29 cellular contexts compared by ENCODE assay signal in genomic region chr6:150453357-150453756, GRCh38.
"Had no signal": no experiment of that assay in that cellular context is flagged by ENCODE, and none has a peak within 500 bp of the region (broad histone marks: within the 10 kb centered on the region; RNA-seq: fewer than 3 reads in every experiment).

No MANE protein-coding gene starts in this region.

- H3K4me1 Mint-ChIP-seq: activated naive CD8-positive, alpha-beta T cell treated with anti-CD3 and anti-CD28 coated beads for 36 hours; stimulated activated effector memory CD8-positive, alpha-beta T cell treated with anti-CD3 and anti-CD28 coated beads, Interleukin-12 subunit alpha, Interleukin-12 subunit beta, amount 100 ng/mL, for 72 hours had no signal

- H3K36me3 Mint-ChIP-seq: activated CD4-positive, alpha-beta memory T cell treated with anti-CD3 and anti-CD28 coated beads for 36 hours; activated naive CD8-positive, alpha-beta T cell treated with anti-CD3 and anti-CD28 coated beads for 36 hours; brain; mesothelial cell of epicardium; naive B cell; stimulated activated effector memory CD8-positive, alpha-beta T cell treated with anti-CD3 and anti-CD28 coated beads, Interleukin-12 subunit alpha, Interleukin-12 subunit beta, amount 100 ng/mL, for 72 hours had no signal

- H3K4me1 ChIP-seq: adrenal gland had no signal

- H3K9me3 Mint-ChIP-seq: activated CD4-positive, alpha-beta memory T cell treated with anti-CD3 and anti-CD28 coated beads for 36 hours; activated naive CD4-positive, alpha-beta T cell treated with anti-CD3 and anti-CD28 coated beads for 36 hours; activated naive CD8-positive, alpha-beta T cell treated with anti-CD3 and anti-CD28 coated beads for 36 hours; activated T-helper 1 cell treated with anti-CD3 and anti-CD28 coated beads, Interleukin-12 subunit alpha, Interleukin-12 subunit beta, Interleukin-2, Interleukin-4 antibody, amounts not matched to agents 30 ng/mL and 10 ng/mL and 1 ng/mL, durations not matched to agents 14 hours and 24 hours and 36 hours; mesothelial cell of epicardium; neural crest cell; stimulated activated effector memory CD8-positive, alpha-beta T cell treated with anti-CD3 and anti-CD28 coated beads, Interleukin-12 subunit alpha, Interleukin-12 subunit beta, amount 100 ng/mL, for 72 hours; stimulated activated naive CD8-positive, alpha-beta T cell treated with anti-CD3 and anti-CD28 coated beads, Interleukin-15, Interleukin-2, amounts not matched to agents 100 ng/mL and 50 ng/mL, for 24 hours had no signal

- H3K36me3 ChIP-seq: adrenal gland, cardiac muscle cell, thoracic aorta, upper lobe of left lung had no signal

- H3K27ac Mint-ChIP-seq: activated CD4-positive, alpha-beta memory T cell treated with anti-CD3 and anti-CD28 coated beads for 36 hours; activated naive CD4-positive, alpha-beta T cell treated with anti-CD3 and anti-CD28 coated beads for 36 hours; activated naive CD8-positive, alpha-beta T cell treated with anti-CD3 and anti-CD28 coated beads for 36 hours; activated T-helper 1 cell treated with anti-CD3 and anti-CD28 coated beads, Interleukin-12 subunit alpha, Interleukin-12 subunit beta, Interleukin-2, Interleukin-4 antibody, amounts not matched to agents 30 ng/mL and 10 ng/mL and 1 ng/mL, durations not matched to agents 14 hours and 24 hours and 36 hours; naive B cell; stimulated activated effector memory CD8-positive, alpha-beta T cell treated with anti-CD3 and anti-CD28 coated beads, Interleukin-12 subunit alpha, Interleukin-12 subunit beta, amount 100 ng/mL, for 72 hours; stimulated activated naive CD8-positive, alpha-beta T cell treated with anti-CD3 and anti-CD28 coated beads, Interleukin-15, Interleukin-2, amounts not matched to agents 100 ng/mL and 50 ng/mL, for 24 hours had no signal

- H3K4me3 Mint-ChIP-seq: activated CD4-positive, alpha-beta memory T cell treated with anti-CD3 and anti-CD28 coated beads for 36 hours; activated naive CD4-positive, alpha-beta T cell treated with anti-CD3 and anti-CD28 coated beads for 36 hours; activated naive CD8-positive, alpha-beta T cell treated with anti-CD3 and anti-CD28 coated beads for 36 hours; activated T-helper 1 cell treated with anti-CD3 and anti-CD28 coated beads, Interleukin-12 subunit alpha, Interleukin-12 subunit beta, Interleukin-2, Interleukin-4 antibody, amounts not matched to agents 30 ng/mL and 10 ng/mL and 1 ng/mL, durations not matched to agents 14 hours and 24 hours and 36 hours; mesothelial cell of epicardium; naive B cell; neural crest cell; stimulated activated effector memory CD8-positive, alpha-beta T cell treated with anti-CD3 and anti-CD28 coated beads, Interleukin-12 subunit alpha, Interleukin-12 subunit beta, amount 100 ng/mL, for 72 hours; stimulated activated naive CD8-positive, alpha-beta T cell treated with anti-CD3 and anti-CD28 coated beads, Interleukin-15, Interleukin-2, amounts not matched to agents 100 ng/mL and 50 ng/mL, for 24 hours had no signal

- DNase-seq: activated CD4-positive, alpha-beta memory T cell treated with anti-CD3 and anti-CD28 coated beads for 36 hours; activated CD4-positive, alpha-beta T cell treated with anti-CD3 and anti-CD28 coated beads for 48 hours; activated CD8-positive, alpha-beta memory T cell treated with anti-CD3 and anti-CD28 coated beads, Interleukin-2, amount 50 U/mL, for 4 hours; activated effector memory CD4-positive, alpha-beta T cell treated with anti-CD3 and anti-CD28 coated beads, Interleukin-2, amount 50 U/mL, for 16 hours; activated naive CD4-positive, alpha-beta T cell treated with anti-CD3 and anti-CD28 coated beads for 36 hours; activated naive CD8-positive, alpha-beta T cell treated with anti-CD3 and anti-CD28 coated beads for 36 hours; activated T-cell treated with anti-CD3 and anti-CD28 coated beads, Interleukin-2, amount 50 U/mL, for 1 hour; aorta; dorsolateral prefrontal cortex; effector memory CD4-positive, alpha-beta T cell; glutamatergic neuron; hippocampal formation; naive B cell; nucleus accumbens; stimulated activated CD4-positive, alpha-beta T cell treated with anti-CD3 and anti-CD28 coated beads, Interleukin-4, amount 100 ng/mL, for 24 hours had no signal

- H3K9me3 ChIP-seq: adrenal gland, thoracic aorta, upper lobe of left lung had no signal

- ATAC-seq: activated CD4-positive, CD25-positive, alpha-beta regulatory T cell treated with anti-CD3 and anti-CD28 coated beads, Interleukin-2, amount 50 U/mL, for 24 hours; stimulated activated effector memory CD8-positive, alpha-beta T cell treated with anti-CD3 and anti-CD28 coated beads, Interleukin-12 subunit alpha, Interleukin-12 subunit beta, amount 100 ng/mL, for 72 hours had no signal

- H3K27ac ChIP-seq: dorsolateral prefrontal cortex, skin epidermis, thoracic aorta, VCaP had no signal

- H3K27me3 Mint-ChIP-seq: activated naive CD8-positive, alpha-beta T cell treated with anti-CD3 and anti-CD28 coated beads for 36 hours; stimulated activated naive CD8-positive, alpha-beta T cell treated with anti-CD3 and anti-CD28 coated beads, Interleukin-15, Interleukin-2, amounts not matched to agents 100 ng/mL and 50 ng/mL, for 24 hours had no signal

- H3K4me3 ChIP-seq: adrenal gland, cardiac muscle cell, coronary artery, dorsolateral prefrontal cortex, skin epidermis, thoracic aorta, upper lobe of left lung had no signal

- H3K27me3 ChIP-seq: adrenal gland, cardiac muscle cell, dorsolateral prefrontal cortex, upper lobe of left lung had no signal
